ENCODE assay signal across 9 cellular contexts in genomic region chr16:7405166-7405565, GRCh38.
DNase-seq lines count a peak whose midpoint lies in the region; ATAC-seq and TF ChIP-seq lines count a peak whose summit lies in the region.
"Had no signal": no experiment of that assay in that cellular context is flagged by ENCODE, and none has a peak within 500 bp of the region (broad histone marks: within the 10 kb centered on the region; RNA-seq: fewer than 3 reads in every experiment).

No MANE protein-coding gene starts in this region.

- H3K36me3 Mint-ChIP-seq in neural progenitor cell: no peaks in the 10 kb centered on the region
- no peaks in the 10 kb centered on the region for H3K36me3 Mint-ChIP-seq in effector memory CD8-positive, alpha-beta T cell (ENCODE audit: insufficient read depth)

- H3K9me3 Mint-ChIP-seq in neural progenitor cell: no peaks in the 10 kb centered on the region
- peaks cover 9 to 10% of the 10 kb centered on the region in 2 donors for H3K9me3 Mint-ChIP-seq in effector memory CD8-positive, alpha-beta T cell

- H4K20me1 ChIP-seq in neural progenitor cell (ENCODE audit: low read depth): no peaks in the 10 kb centered on the region

- H3K27me3 Mint-ChIP-seq in neural progenitor cell (ENCODE audit: insufficient read depth, low read depth): peaks cover 12% of the 10 kb centered on the region
- H3K27me3 Mint-ChIP-seq in effector memory CD8-positive, alpha-beta T cell: no peaks in the 10 kb centered on the region

- peak; percentile 60 for TF ChIP-seq CTCF in neural progenitor cell (IDR thresholded peaks at IDR 0.05)

- no peaks in the 10 kb centered on the region for H3F3A ChIP-seq in neural progenitor cell (ENCODE audit: low read depth)

- peaks cover 35% of the 10 kb centered on the region for H3K4me1 Mint-ChIP-seq in neural progenitor cell
- no peaks in the 10 kb centered on the region for H3K4me1 Mint-ChIP-seq in effector memory CD8-positive, alpha-beta T cell (ENCODE audit: low read depth in 2 of 2)

- H3K9ac ChIP-seq in neural progenitor cell: no peak overlapping the region

- no peaks in the 10 kb centered on the region for H3K9me3 ChIP-seq in neural progenitor cell (ENCODE audit: low read depth)

- no peak overlapping the region for H3K4me3 ChIP-seq in neural progenitor cell

- peak; percentile 86 for ATAC-seq in esophagus mucosa
- ATAC-seq in GM18868 (IDR thresholded peaks at IDR 0.05; ENCODE audit: unreplicated experiment): no peak
- ATAC-seq in GM18907 (IDR thresholded peaks at IDR 0.05; ENCODE audit: unreplicated experiment): no peak
- no peak for ATAC-seq in effector memory CD8-positive, alpha-beta T cell (replicated peaks)

- DNase-seq in DMS153 (lab: John Stamatoyannopoulos, UW) (peak; percentile 88), NCI-H2196 treated with DMSO at 0.1 percent for 48 hours (lab: John Stamatoyannopoulos, UW; ENCODE audit: unreplicated experiment) (peak; percentile 3), neural progenitor cell (ENCODE audit: low spot score) (peak; percentile 82), DMS114 treated with DMSO at 0.1 percent for 48 hours (lab: John Stamatoyannopoulos, UW; ENCODE audit: unreplicated experiment) (no peak)
- no peak for DNase-seq in effector memory CD8-positive, alpha-beta T cell
- DNase-seq: amniotic stem cell had no signal

- no peak overlapping the region for H2AFZ ChIP-seq in neural progenitor cell (replicated peaks)

- no peak overlapping the region for H3K27ac ChIP-seq in neural progenitor cell

- no peaks in the 10 kb centered on the region for H3K27me3 ChIP-seq in neural progenitor cell

- no peaks in the 10 kb centered on the region for H3K36me3 ChIP-seq in neural progenitor cell

- H3K4me1 ChIP-seq in neural progenitor cell: no peaks in the 10 kb centered on the region

- no peaks in the 10 kb centered on the region for H3K79me2 ChIP-seq in neural progenitor cell (ENCODE audit: low read depth)

- H3K4me2 ChIP-seq in neural progenitor cell: no peak overlapping the region

- no peak overlapping the region for H3K27ac Mint-ChIP-seq in neural progenitor cell
- H3K27ac Mint-ChIP-seq in effector memory CD8-positive, alpha-beta T cell: no peak overlapping the region

- H3K4me3 Mint-ChIP-seq in neural progenitor cell: no peak overlapping the region
- H3K4me3 Mint-ChIP-seq in effector memory CD8-positive, alpha-beta T cell: no peak overlapping the region

Comparison
In these comparisons a context has a peak if more than half of its experiments do, and no peak if none do; other contexts are left out.
1. DNase-seq: peak in DMS153 (single experiment), NCI-H2196 treated with DMSO at 0.1 percent for 48 hours (single experiment) and neural progenitor cell (single experiment); none in DMS114 treated with DMSO at 0.1 percent for 48 hours (single experiment) and effector memory CD8-positive, alpha-beta T cell (0 of 3).